Comparison of ENCODE assay signal across 8 cellular contexts in the genomic region with DNA sequence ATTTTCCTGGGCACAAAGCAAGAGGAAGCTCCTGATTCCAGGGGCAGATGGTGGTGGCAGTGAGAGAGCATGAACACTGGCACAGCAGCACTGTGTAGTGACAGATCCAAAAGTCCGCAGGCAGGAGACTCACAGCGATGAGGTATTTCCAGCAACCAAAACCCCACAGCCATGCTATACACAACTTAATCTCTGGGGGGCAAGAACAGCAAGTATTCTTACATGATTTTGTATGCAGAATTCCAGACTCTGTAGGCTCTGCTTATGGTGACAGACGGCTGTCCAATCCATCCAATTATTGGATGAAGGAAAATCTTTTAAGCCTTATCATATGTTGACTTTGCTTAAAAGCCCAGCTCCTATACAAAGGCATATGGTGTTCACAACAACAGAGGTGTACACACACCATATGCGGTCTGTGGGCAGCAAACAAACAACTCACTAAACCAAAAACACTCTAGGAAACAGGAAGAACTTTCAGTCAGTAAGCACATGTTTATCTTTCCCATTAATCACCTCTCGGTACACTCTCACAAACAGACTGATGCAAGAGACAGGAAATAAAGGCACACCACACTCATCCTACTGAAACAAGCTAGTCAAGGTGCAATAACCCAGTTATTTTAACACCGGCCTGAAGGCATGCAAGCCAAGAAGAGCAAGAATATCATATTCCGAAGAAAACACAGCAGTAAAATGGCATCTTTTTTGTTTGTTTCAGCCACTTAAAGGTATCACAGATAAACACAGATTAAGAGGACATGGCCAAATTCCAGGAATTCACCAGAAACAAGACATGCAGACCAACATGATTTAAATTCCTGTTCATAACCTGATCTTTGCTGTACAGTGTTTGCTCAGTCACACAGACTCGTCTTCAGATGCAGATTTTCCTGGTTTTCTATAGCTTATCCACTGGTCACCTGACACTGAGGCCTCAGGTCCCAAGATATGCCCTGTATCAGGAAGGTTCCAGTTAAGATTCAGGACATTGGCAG. TPM values are rescaled to one million over a fixed set of nuclear protein-coding genes. Genes with fewer than 3 reads are reported as not detected.
DNase-seq lines count a peak whose midpoint lies in the region; ATAC-seq and TF ChIP-seq lines count a peak whose summit lies in the region.

No MANE protein-coding gene starts in this region.

- H3K27ac ChIP-seq in esophagus squamous epithelium (peak overlapping the region; percentile 8 to 56 (median 36)), coronary artery (no peak overlapping the region)

- H3K9me3 ChIP-seq in esophagus squamous epithelium = no peaks in the 10 kb centered on the region

- no peaks in the 10 kb centered on the region for H3K27me3 ChIP-seq in esophagus squamous epithelium

- 49 to 54% methylated on average over 8 of the region's 8 CpGs for WGBS in esophagus squamous epithelium, 2 donors

- H3K4me3 ChIP-seq in esophagus squamous epithelium (no peak overlapping the region), coronary artery (no peak overlapping the region)

- intact Hi-C loops in esophagus squamous epithelium (cut with DNase I) = no loop called here

- peak in 1 of 4 donors; percentile 23 for TF ChIP-seq POLR2A in esophagus squamous epithelium (IDR thresholded peaks at IDR 0.05)

- DNase-seq in COR-L47 (lab: John Stamatoyannopoulos, UW) (peak; percentile 58), NCI-H2029 treated with DMSO at 0.1 percent for 48 hours (lab: John Stamatoyannopoulos, UW) (peak; percentile 90), T-helper 9 cell (peak; percentile 36), esophagus squamous epithelium (lab: John Stamatoyannopoulos, UW) (no peak), coronary artery (ENCODE audit: low spot score) (no peak)
- peak; percentile 51 for DNase-seq in stimulated activated naive CD4-positive, alpha-beta T cell treated with Interleukin-2 at 50 U/mL for 16 hours (lab: John Stamatoyannopoulos, UW)

- peaks cover 14 to 55% (median 23%) of the 10 kb centered on the region in 3 donors for H3K4me1 ChIP-seq in esophagus squamous epithelium

- H3K36me3 ChIP-seq in esophagus squamous epithelium = peaks cover 0 to 33% (median 0%) of the 10 kb centered on the region in 3 donors

- TF ChIP-seq CTCF in esophagus squamous epithelium (IDR thresholded peaks at IDR 0.05) = no peak
- TF ChIP-seq CTCF in coronary artery (IDR thresholded peaks at IDR 0.05) = no peak

- ATAC-seq in GM21423 (IDR thresholded peaks at IDR 0.05; ENCODE audit: unreplicated experiment) (peak; percentile 66), HG02623 (IDR thresholded peaks at IDR 0.05; ENCODE audit: unreplicated experiment) (no peak)

RNA-seq across cellular contexts. Expression of gene ERN1, which starts 47.8 kb away (rescaled TPM):
- 10 to 100 TPM in 3 of 4 donors, 1 to 10 TPM in 1; 9.2 to 19.1 (median 15.1) TPM for total RNA-seq in esophagus squamous epithelium

Comparison
In these comparisons a context has a peak if more than half of its experiments do, and no peak if none do; other contexts are left out.
1. DNase-seq: peak in COR-L47 (single experiment), NCI-H2029 treated with DMSO at 0.1 percent for 48 hours (single experiment), T-helper 9 cell (single experiment) and stimulated activated naive CD4-positive, alpha-beta T cell treated with Interleukin-2 at 50 U/mL for 16 hours (single experiment); none in esophagus squamous epithelium (single experiment) and coronary artery (single experiment).
2. H3K27ac ChIP-seq: peak in esophagus squamous epithelium (4 of 4); none in coronary artery (0 of 2).